9 cellular contexts compared by ENCODE assay signal in genomic region chr18:77114070-77114563, GRCh38. TPM values are rescaled to one million over a fixed set of nuclear protein-coding genes. Genes with fewer than 3 reads are reported as not detected.
DNase-seq lines count a peak whose midpoint lies in the region; ATAC-seq and TF ChIP-seq lines count a peak whose summit lies in the region.
"Had no signal": no experiment of that assay in that cellular context is flagged by ENCODE, and none has a peak within 500 bp of the region (broad histone marks: within the 10 kb centered on the region; RNA-seq: fewer than 3 reads in every experiment).

No MANE protein-coding gene starts in this region.

- H2BK15ac ChIP-seq in neuronal stem cell (ENCODE audit: low read length) = no peak overlapping the region

- CTCF ChIA-PET in Panc1 (lab: Charles Lee) = interaction anchor here (0.6 to 0.9 kb wide), 2 partner anchors 97 to 300 kb away, joined by 4 read pairs; no protein-coding TSS in a partner anchor

- H3K18ac ChIP-seq in neuronal stem cell (ENCODE audit: low read length) = no peak overlapping the region

- no peak overlapping the region for H4K91ac ChIP-seq in neuronal stem cell (ENCODE audit: low read depth, low read length, poor library complexity)

- no peaks in the 10 kb centered on the region for H3K36me3 ChIP-seq in ACC112 (ENCODE audit: insufficient read depth, low read length)
- H3K36me3 ChIP-seq in Panc1 (ENCODE audit: control insufficient read depth, insufficient read depth, low read length) = no peaks in the 10 kb centered on the region
- H3K36me3 ChIP-seq in neuronal stem cell (replicated peaks in 1 of 2; ENCODE audit: control insufficient read depth in 2 of 2, insufficient read depth in 2 of 2, low read length in 2 of 2) = no peaks in the 10 kb centered on the region

- in situ Hi-C loops in Panc1 (cut with HindIII; ENCODE audit: low pct_unique_long_range_greater_than_20kb, low sequenced_read_pairs) = no loop called here

- no peak overlapping the region for H3K4me3 ChIP-seq in ACC112 (ENCODE audit: low read depth, low read length)
- no peak overlapping the region for H3K4me3 ChIP-seq in Panc1 (ENCODE audit: low read depth in 2 of 2, low read length in 2 of 2)
- peak overlapping the region; percentile 1 for H3K4me3 ChIP-seq in epithelial cell of proximal tubule (ENCODE audit: low read depth, low read length)
- H3K4me3 ChIP-seq in neuronal stem cell (ENCODE audit: low read length in 2 of 2) = no peak overlapping the region

- DNase-seq in Panc1 (ENCODE audit: low read depth, low spot score) (no peak), epithelial cell of proximal tubule (ENCODE audit: low read depth) (no peak), neuronal stem cell (ENCODE audit: low spot score) (no peak), SW 1271 (lab: John Stamatoyannopoulos, UW) (no peak), NCI-H1417 treated with DMSO at 0.1 percent for 48 hours (lab: John Stamatoyannopoulos, UW) (no peak)
- DNase-seq: COR-L47 had no signal

- peak overlapping the region; percentile 7; the same call in 1 of the 2 replicates for H3K27ac ChIP-seq in ACC112 (ENCODE audit: low read depth, low read length)
- H3K27ac ChIP-seq in Panc1 (ENCODE audit: low read length) = peak overlapping the region; percentile 94
- H3K27ac ChIP-seq in neuronal stem cell (replicated peaks; ENCODE audit: low read length) = no peak overlapping the region

- no peak for TF ChIP-seq CTCF in Panc1 (IDR thresholded peaks at IDR 0.05)
- no peak for TF ChIP-seq CTCF in epithelial cell of proximal tubule (conservative IDR thresholded peaks at IDR 0.05; ENCODE audit: low read depth, low read length)

- no peak overlapping the region for H3K4ac ChIP-seq in neuronal stem cell (ENCODE audit: low read length)

- no peak overlapping the region for H3K4me2 ChIP-seq in neuronal stem cell (ENCODE audit: insufficient read depth, low read length, poor library complexity, severe bottlenecking)

- H3K9me3 ChIP-seq in Panc1 (ENCODE audit: control insufficient read depth, insufficient read depth, low read depth, low read length) = no peaks in the 10 kb centered on the region
- H3K9me3 ChIP-seq in neuronal stem cell (replicated peaks in 1 of 2; ENCODE audit: control insufficient read depth in 2 of 2, insufficient read depth in 1 of 2, low read depth in 1 of 2, low read length in 2 of 2) = peaks cover 0 to 2% of the 10 kb centered on the region in 2 donors

- no peak overlapping the region for H4K8ac ChIP-seq in neuronal stem cell (ENCODE audit: low read depth, low read length)

- intact Hi-C loops in Panc1 (cut with micrococcal nuclease; ENCODE audit: unreplicated experiment) = loop anchor here (5.0 kb wide), 1 partner anchor 98 kb away; no protein-coding TSS in a partner anchor

- H3K14ac ChIP-seq in neuronal stem cell (ENCODE audit: low read length) = no peak overlapping the region

- H3K27me3 ChIP-seq in ACC112 (ENCODE audit: insufficient read depth, low read length) (no peaks in the 10 kb centered on the region), Panc1 (ENCODE audit: control insufficient read depth, insufficient read depth, low read length) (no peaks in the 10 kb centered on the region), neuronal stem cell (ENCODE audit: control insufficient read depth in 3 of 3, insufficient read depth in 3 of 3, low read depth in 1 of 3, low read length in 3 of 3) (no peaks in the 10 kb centered on the region)

- no peaks in the 10 kb centered on the region for H3K79me1 ChIP-seq in neuronal stem cell (ENCODE audit: low read depth, low read length)

- no CpG with 5 or more reads among the region's 5 CpGs for WGBS in neuronal stem cell (ENCODE audit: extremely low coverage in 2 of 2, insufficient read length in 2 of 2, insufficient replicate concordance in 1 of 2), 2 donors

- no peak overlapping the region for H2AK5ac ChIP-seq in neuronal stem cell (ENCODE audit: low read depth, low read length)

- no peak overlapping the region for H2BK5ac ChIP-seq in neuronal stem cell (ENCODE audit: low read length)

- H2AFZ ChIP-seq in ACC112 (ENCODE audit: low read length, unreplicated experiment) = no peak overlapping the region
- peak overlapping the region; percentile 10 for H2AFZ ChIP-seq in neuronal stem cell (ENCODE audit: low read length)

- ATAC-seq in Panc1 (no peak), HG03439 (IDR thresholded peaks at IDR 0.05; ENCODE audit: unreplicated experiment) (no peak), GM21515 (IDR thresholded peaks at IDR 0.05; ENCODE audit: unreplicated experiment) (no peak)

- no peak overlapping the region for H3K23ac ChIP-seq in neuronal stem cell (ENCODE audit: low read depth, low read length, poor library complexity)

- BruUV-seq in Panc1 (replicated peaks; lab: Mats Ljungman, UMichigan) = no TSS peak

- no peak overlapping the region for H2BK120ac ChIP-seq in neuronal stem cell (ENCODE audit: low read depth, low read length)

- H2BK12ac ChIP-seq in neuronal stem cell (ENCODE audit: low read length) = no peak overlapping the region

- POLR2A ChIA-PET in Panc1 (lab: Charles Lee) = interaction anchor here (0.6 to 1.3 kb wide), 2 partner anchors 10 to 279 kb away, joined by 4 to 5 read pairs; no protein-coding TSS in a partner anchor

- H3K4me1 ChIP-seq in ACC112 (ENCODE audit: control insufficient read depth, insufficient read depth, low read length, unreplicated experiment) (peaks cover 18% of the 10 kb centered on the region), Panc1 (ENCODE audit: control insufficient read depth, insufficient read depth, low read length) (peaks cover 81% of the 10 kb centered on the region), neuronal stem cell (ENCODE audit: control insufficient read depth in 2 of 2, insufficient read depth in 1 of 2, low read depth in 1 of 2, low read length in 2 of 2) (peaks cover 0 to 3% of the 10 kb centered on the region in 2 donors)

- H3K79me2 ChIP-seq in ACC112 (ENCODE audit: control insufficient read depth, insufficient read depth, low read length, unreplicated experiment) = no peaks in the 10 kb centered on the region

- H3K9ac ChIP-seq in neuronal stem cell (ENCODE audit: low read depth, low read length, poor library complexity) = no peak overlapping the region

RNA-seq across cellular contexts. Expression of gene MBP, which starts 18.5 kb away (rescaled TPM):
- total RNA-seq in Panc1 (2021; ENCODE audit: unreplicated experiment) = 88.8 TPM
- polyA plus RNA-seq in Panc1 (2012; ENCODE audit: insufficient read length) = 59.2 TPM
- total RNA-seq in epithelial cell of proximal tubule = 18.8 and 19.1 TPM in 2 replicates
- polyA plus RNA-seq in neuronal stem cell (2013, experiment 1 of 2) = 1.5 TPM
- 1.4 TPM for polyA plus RNA-seq in neuronal stem cell (2013, experiment 2 of 2)
